In the genomic region with DNA sequence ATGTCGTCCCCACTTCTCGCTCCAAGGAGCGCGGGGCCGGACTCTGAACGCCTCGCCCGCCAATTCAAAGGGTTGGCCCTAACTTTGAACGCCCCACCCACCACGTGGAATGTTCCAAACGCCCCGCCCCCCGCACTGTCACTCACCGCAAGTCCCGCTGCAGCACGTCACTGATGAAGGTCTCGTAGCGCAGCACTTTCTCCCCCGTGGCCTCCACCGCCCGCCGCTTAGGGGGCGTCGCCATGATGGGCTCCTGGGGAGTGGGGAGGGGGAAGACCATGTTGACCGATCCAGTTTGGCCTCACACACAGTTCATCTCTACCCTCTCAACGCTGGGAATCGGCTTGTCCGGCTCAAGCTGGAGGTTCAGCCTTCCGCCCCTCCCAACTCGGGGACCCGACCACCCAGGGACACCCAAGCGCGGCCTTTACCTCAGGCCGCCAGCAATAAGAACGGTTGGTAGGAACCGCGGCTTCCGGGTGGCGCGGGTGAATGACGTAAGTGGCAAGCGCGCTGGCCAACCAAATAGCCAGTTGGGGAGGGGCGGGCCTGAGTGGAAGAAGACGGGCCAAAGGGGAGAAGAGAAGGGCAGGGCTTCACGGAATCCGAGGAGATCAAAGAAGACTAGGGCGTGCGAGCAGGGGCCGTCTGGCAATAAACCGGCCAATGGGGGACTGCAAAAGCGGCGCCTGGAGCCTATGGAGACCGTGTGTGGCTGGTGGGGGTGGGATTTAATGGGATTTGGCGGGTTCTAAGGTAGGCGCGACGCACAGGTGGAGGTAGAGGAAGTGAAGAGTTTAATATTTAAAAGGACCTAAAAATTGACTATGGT, we compare ENCODE assay signal across 8 cellular contexts. TPM values are rescaled to one million over a fixed set of nuclear protein-coding genes. Genes with fewer than 3 reads are reported as not detected.
DNase-seq lines count a peak whose midpoint lies in the region; ATAC-seq and TF ChIP-seq lines count a peak whose summit lies in the region.

A gene with protein sequence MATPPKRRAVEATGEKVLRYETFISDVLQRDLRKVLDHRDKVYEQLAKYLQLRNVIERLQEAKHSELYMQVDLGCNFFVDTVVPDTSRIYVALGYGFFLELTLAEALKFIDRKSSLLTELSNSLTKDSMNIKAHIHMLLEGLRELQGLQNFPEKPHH (minus strand): TSS at position 497 of the 832 bp plus-strand sequence. CDS start 253 bp downstream, at position 244.

- no peaks in the 10 kb centered on the region for H3K27me3 ChIP-seq in PC-3 (ENCODE audit: low read length)

- intact Hi-C loops in PC-3 (cut with micrococcal nuclease) = loop anchor here (1.0 to 10.0 kb wide), 4 partner anchors 9 to 464 kb away; a partner anchor contains a TSS

- DNase-seq in DMS 273 (lab: John Stamatoyannopoulos, UW; ENCODE audit: unreplicated experiment) (peak; percentile 97), PC-3 (peak; percentile 93), activated T-cell treated with anti-CD3 and anti-CD28 coated beads for 48 hours (ENCODE audit: low read depth) (peak; percentile 86), epithelial cell of esophagus (ENCODE audit: low read depth) (peak; percentile 94), mucosa of gallbladder (ENCODE audit: low spot score) (peak; percentile 94)
- peak; percentile 81 to 83 for DNase-seq in stimulated activated CD8-positive, alpha-beta memory T cell treated with anti-CD3 and anti-CD28 coated beads, Interleukin-4, amount 100 ng/mL, for 4 hours (ENCODE audit: low read depth in 2 of 2, low spot score in 1 of 2)

- no peak for TF ChIP-seq CTCF in PC-3 (conservative IDR thresholded peaks at IDR 0.05; ENCODE audit: low read depth, low read length)
- no peak for TF ChIP-seq CTCF in epithelial cell of esophagus (IDR thresholded peaks at IDR 0.05; ENCODE audit: insufficient read depth, low read depth, low read length, missing control alignments)

- ATAC-seq in GM21529 (IDR thresholded peaks at IDR 0.05; ENCODE audit: unreplicated experiment) (peak; percentile 77), PC-3 (peak; percentile 88)

- no TSS peak for BruUV-seq in PC-3 (replicated peaks; lab: Mats Ljungman, UMichigan)

- no peak for TF ChIP-seq RAD21 in Ishikawa (IDR thresholded peaks at IDR 0.05; ENCODE audit: low read depth)

- H3K4me2 ChIP-seq in PC-3 (ENCODE audit: low read length) = peak within 1 kb of the TSS; percentile 94

- H3K4me1 ChIP-seq in PC-3 (ENCODE audit: insufficient read depth, low read length) = peaks cover 15% of the 10 kb centered on the region

- TF ChIP-seq EP300 in Ishikawa (IDR thresholded peaks at IDR 0.05; ENCODE audit: borderline replicate concordance) = no peak

- no peaks in the 10 kb centered on the region for H3K9me2 ChIP-seq in PC-3 (replicated peaks; ENCODE audit: low read length)

- H3K36me3 ChIP-seq in PC-3 (ENCODE audit: low read depth, low read length) = peaks cover 21% of the 10 kb centered on the region; the same call in 1 of the 2 replicates

- no peaks in the 10 kb centered on the region for H3K9me3 ChIP-seq in PC-3 (ENCODE audit: low read length)

- no peaks in the 10 kb centered on the region for H3F3A ChIP-seq in PC-3 (ENCODE audit: low read length, unreplicated experiment)

- POLR2A ChIA-PET in PC-3 (lab: Charles Lee; ENCODE audit: unreplicated experiment) = no interaction called here

- CTCF ChIA-PET in PC-3 (lab: Charles Lee) = no interaction called here

- H4K20me1 ChIP-seq in PC-3 (ENCODE audit: low read length) = no peaks in the 10 kb centered on the region

- H3K79me2 ChIP-seq in PC-3 (ENCODE audit: low read length) = peaks cover 12% of the 10 kb centered on the region

- H3K9ac ChIP-seq in PC-3 (ENCODE audit: low read length) = peak within 1 kb of the TSS; percentile 97

- H3K27ac ChIP-seq in PC-3 (ENCODE audit: low read length) = peak within 1 kb of the TSS; percentile 93

- peak within 1 kb of the TSS; percentile 90 for H2AFZ ChIP-seq in PC-3 (ENCODE audit: low read length)

- H3K4me3 ChIP-seq in PC-3 (ENCODE audit: low read length) (peak within 1 kb of the TSS; percentile 81), epithelial cell of esophagus (ENCODE audit: low read length) (peak within 1 kb of the TSS; percentile 77)

TF ChIP-seq in Ishikawa, 13 proteins besides CTCF, POLR2A, EP300 and RAD21:
- TF ChIP-seq CEBPB (IDR thresholded peaks at IDR 0.05) (no peak), EGR1 (IDR thresholded peaks at IDR 0.05) (no peak), YY1 (IDR thresholded peaks at IDR 0.05; ENCODE audit: low read depth) (peak; percentile 78), ZBTB7A (IDR thresholded peaks at IDR 0.05; ENCODE audit: low read depth) (0 out of 2 replicates have a peak, but pooled peaks have one; percentile 35), CREB1 (IDR thresholded peaks at IDR 0.05; ENCODE audit: low read depth) (peak; percentile 89), FOXM1 (IDR thresholded peaks at IDR 0.05; ENCODE audit: borderline replicate concordance, low read depth) (no peak), TEAD4 (IDR thresholded peaks at IDR 0.05) (no peak), TCF12 (IDR thresholded peaks at IDR 0.05; ENCODE audit: low read depth) (no peak), TAF1 (IDR thresholded peaks at IDR 0.05; ENCODE audit: low read depth) (no peak), NFIC (IDR thresholded peaks at IDR 0.05) (no peak)
- TF ChIP-seq, protein P1, sequence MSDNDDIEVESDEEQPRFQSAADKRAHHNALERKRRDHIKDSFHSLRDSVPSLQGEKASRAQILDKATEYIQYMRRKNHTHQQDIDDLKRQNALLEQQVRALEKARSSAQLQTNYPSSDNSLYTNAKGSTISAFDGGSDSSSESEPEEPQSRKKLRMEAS (IDR thresholded peaks at IDR 0.05) = peak; percentile 81
- TF ChIP-seq, protein P2, sequence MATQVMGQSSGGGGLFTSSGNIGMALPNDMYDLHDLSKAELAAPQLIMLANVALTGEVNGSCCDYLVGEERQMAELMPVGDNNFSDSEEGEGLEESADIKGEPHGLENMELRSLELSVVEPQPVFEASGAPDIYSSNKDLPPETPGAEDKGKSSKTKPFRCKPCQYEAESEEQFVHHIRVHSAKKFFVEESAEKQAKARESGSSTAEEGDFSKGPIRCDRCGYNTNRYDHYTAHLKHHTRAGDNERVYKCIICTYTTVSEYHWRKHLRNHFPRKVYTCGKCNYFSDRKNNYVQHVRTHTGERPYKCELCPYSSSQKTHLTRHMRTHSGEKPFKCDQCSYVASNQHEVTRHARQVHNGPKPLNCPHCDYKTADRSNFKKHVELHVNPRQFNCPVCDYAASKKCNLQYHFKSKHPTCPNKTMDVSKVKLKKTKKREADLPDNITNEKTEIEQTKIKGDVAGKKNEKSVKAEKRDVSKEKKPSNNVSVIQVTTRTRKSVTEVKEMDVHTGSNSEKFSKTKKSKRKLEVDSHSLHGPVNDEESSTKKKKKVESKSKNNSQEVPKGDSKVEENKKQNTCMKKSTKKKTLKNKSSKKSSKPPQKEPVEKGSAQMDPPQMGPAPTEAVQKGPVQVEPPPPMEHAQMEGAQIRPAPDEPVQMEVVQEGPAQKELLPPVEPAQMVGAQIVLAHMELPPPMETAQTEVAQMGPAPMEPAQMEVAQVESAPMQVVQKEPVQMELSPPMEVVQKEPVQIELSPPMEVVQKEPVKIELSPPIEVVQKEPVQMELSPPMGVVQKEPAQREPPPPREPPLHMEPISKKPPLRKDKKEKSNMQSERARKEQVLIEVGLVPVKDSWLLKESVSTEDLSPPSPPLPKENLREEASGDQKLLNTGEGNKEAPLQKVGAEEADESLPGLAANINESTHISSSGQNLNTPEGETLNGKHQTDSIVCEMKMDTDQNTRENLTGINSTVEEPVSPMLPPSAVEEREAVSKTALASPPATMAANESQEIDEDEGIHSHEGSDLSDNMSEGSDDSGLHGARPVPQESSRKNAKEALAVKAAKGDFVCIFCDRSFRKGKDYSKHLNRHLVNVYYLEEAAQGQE (IDR thresholded peaks at IDR 0.05; ENCODE audit: low read depth) = no peak
- TF ChIP-seq, protein P3, sequence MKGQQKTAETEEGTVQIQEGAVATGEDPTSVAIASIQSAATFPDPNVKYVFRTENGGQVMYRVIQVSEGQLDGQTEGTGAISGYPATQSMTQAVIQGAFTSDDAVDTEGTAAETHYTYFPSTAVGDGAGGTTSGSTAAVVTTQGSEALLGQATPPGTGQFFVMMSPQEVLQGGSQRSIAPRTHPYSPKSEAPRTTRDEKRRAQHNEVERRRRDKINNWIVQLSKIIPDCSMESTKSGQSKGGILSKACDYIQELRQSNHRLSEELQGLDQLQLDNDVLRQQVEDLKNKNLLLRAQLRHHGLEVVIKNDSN (IDR thresholded peaks at IDR 0.05) = peak; percentile 34; the same call in 1 of the 2 replicates

RNA-seq across cellular contexts. Expression of the gene that starts here (rescaled TPM):
- total RNA-seq in PC-3 (2014; rRNA removed) (143 and 144 TPM in 2 replicates), mucosa of gallbladder (81.8 TPM)

Comparison
In these comparisons a context has a peak if more than half of its experiments do, and no peak if none do; other contexts are left out.
1. Peak in every context shown above with its lines: DNase-seq, ATAC-seq, H3K4me3 ChIP-seq and H3K27ac ChIP-seq.